Comparison of ENCODE assay signal across 1 cellular context in the genomic region with DNA sequence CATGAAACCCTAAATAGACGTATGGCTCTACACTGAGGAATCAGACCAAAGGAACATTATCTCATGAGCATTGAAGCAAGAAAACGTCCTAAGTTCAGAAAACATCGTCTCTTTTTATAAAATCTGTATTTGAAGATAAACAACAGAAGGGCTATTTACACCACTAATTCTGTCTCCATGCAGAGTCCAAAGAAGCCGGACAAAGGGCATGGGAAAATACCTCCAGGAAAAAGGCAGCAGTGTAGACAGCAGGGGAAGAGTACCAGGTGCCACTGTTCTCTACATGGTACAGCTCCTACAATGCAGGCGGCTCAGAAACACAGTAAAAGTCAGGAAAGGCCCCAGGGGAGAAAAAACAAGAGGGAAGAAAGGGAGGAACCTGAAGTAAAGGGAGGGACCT.
TF ChIP-seq lines count a peak whose summit lies in the region.

No MANE protein-coding gene starts in this region.

TF ChIP-seq in HepG2, 621 proteins besides CTCF, POLR2A, EP300 and RAD21 (continued from another document):
- TF ChIP-seq, protein P1, sequence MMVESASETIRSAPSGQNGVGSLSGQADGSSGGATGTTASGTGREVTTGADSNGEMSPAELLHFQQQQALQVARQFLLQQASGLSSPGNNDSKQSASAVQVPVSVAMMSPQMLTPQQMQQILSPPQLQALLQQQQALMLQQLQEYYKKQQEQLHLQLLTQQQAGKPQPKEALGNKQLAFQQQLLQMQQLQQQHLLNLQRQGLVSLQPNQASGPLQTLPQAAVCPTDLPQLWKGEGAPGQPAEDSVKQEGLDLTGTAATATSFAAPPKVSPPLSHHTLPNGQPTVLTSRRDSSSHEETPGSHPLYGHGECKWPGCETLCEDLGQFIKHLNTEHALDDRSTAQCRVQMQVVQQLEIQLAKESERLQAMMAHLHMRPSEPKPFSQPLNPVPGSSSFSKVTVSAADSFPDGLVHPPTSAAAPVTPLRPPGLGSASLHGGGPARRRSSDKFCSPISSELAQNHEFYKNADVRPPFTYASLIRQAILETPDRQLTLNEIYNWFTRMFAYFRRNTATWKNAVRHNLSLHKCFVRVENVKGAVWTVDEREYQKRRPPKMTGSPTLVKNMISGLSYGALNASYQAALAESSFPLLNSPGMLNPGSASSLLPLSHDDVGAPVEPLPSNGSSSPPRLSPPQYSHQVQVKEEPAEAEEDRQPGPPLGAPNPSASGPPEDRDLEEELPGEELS (CRISPR knock-in tag; IDR thresholded peaks at IDR 0.05): 0 out of 2 replicates have a peak, but pooled peaks have one; percentile 10
- TF ChIP-seq, protein P2, sequence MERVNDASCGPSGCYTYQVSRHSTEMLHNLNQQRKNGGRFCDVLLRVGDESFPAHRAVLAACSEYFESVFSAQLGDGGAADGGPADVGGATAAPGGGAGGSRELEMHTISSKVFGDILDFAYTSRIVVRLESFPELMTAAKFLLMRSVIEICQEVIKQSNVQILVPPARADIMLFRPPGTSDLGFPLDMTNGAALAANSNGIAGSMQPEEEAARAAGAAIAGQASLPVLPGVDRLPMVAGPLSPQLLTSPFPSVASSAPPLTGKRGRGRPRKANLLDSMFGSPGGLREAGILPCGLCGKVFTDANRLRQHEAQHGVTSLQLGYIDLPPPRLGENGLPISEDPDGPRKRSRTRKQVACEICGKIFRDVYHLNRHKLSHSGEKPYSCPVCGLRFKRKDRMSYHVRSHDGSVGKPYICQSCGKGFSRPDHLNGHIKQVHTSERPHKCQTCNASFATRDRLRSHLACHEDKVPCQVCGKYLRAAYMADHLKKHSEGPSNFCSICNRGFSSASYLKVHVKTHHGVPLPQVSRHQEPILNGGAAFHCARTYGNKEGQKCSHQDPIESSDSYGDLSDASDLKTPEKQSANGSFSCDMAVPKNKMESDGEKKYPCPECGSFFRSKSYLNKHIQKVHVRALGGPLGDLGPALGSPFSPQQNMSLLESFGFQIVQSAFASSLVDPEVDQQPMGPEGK (CRISPR knock-in tag; IDR thresholded peaks at IDR 0.05): no peak
- TF ChIP-seq, protein P3, sequence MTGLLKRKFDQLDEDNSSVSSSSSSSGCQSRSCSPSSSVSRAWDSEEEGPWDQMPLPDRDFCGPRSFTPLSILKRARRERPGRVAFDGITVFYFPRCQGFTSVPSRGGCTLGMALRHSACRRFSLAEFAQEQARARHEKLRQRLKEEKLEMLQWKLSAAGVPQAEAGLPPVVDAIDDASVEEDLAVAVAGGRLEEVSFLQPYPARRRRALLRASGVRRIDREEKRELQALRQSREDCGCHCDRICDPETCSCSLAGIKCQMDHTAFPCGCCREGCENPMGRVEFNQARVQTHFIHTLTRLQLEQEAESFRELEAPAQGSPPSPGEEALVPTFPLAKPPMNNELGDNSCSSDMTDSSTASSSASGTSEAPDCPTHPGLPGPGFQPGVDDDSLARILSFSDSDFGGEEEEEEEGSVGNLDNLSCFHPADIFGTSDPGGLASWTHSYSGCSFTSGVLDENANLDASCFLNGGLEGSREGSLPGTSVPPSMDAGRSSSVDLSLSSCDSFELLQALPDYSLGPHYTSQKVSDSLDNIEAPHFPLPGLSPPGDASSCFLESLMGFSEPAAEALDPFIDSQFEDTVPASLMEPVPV (CRISPR knock-in tag; IDR thresholded peaks at IDR 0.05): no peak
- TF ChIP-seq HNF4A (CRISPR knock-in tag; IDR thresholded peaks at IDR 0.05): peak; percentile 53; the same call in 1 of the 2 replicates
- peak; percentile 88 for TF ChIP-seq ZSCAN20 (CRISPR knock-in tag; IDR thresholded peaks at IDR 0.05; ENCODE audit: borderline replicate concordance)
- TF ChIP-seq PPARG (CRISPR knock-in tag; conservative IDR thresholded peaks at IDR 0.05): peak; percentile 69
- TF ChIP-seq HNF4G (IDR thresholded peaks at IDR 0.05; ENCODE audit: borderline replicate concordance, low read depth, low read length): peak; percentile 15; the same call in 1 of the 2 replicates
- TF ChIP-seq HNF4G (CRISPR knock-in tag; IDR thresholded peaks at IDR 0.05; ENCODE audit: borderline replicate concordance, low read depth): no peak
- no peak for TF ChIP-seq ZNF383 (CRISPR knock-in tag; IDR thresholded peaks at IDR 0.05; ENCODE audit: borderline replicate concordance)
- TF ChIP-seq ZNF136 (CRISPR knock-in tag; IDR thresholded peaks at IDR 0.05; ENCODE audit: low read depth): no peak
- no peak for TF ChIP-seq ZFP36L2 (CRISPR knock-in tag; IDR thresholded peaks at IDR 0.05)
- TF ChIP-seq, protein P4, sequence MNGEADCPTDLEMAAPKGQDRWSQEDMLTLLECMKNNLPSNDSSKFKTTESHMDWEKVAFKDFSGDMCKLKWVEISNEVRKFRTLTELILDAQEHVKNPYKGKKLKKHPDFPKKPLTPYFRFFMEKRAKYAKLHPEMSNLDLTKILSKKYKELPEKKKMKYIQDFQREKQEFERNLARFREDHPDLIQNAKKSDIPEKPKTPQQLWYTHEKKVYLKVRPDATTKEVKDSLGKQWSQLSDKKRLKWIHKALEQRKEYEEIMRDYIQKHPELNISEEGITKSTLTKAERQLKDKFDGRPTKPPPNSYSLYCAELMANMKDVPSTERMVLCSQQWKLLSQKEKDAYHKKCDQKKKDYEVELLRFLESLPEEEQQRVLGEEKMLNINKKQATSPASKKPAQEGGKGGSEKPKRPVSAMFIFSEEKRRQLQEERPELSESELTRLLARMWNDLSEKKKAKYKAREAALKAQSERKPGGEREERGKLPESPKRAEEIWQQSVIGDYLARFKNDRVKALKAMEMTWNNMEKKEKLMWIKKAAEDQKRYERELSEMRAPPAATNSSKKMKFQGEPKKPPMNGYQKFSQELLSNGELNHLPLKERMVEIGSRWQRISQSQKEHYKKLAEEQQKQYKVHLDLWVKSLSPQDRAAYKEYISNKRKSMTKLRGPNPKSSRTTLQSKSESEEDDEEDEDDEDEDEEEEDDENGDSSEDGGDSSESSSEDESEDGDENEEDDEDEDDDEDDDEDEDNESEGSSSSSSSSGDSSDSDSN (CRISPR knock-in tag; IDR thresholded peaks at IDR 0.05): no peak
- TF ChIP-seq GFI1 (CRISPR knock-in tag; IDR thresholded peaks at IDR 0.05; ENCODE audit: borderline replicate concordance): peak; percentile 69; the same call in 1 of the 2 replicates
- TF ChIP-seq FOXA3 (CRISPR knock-in tag; IDR thresholded peaks at IDR 0.05): peak; percentile 36; the same call in 1 of the 2 replicates
- TF ChIP-seq FOXP1 (IDR thresholded peaks at IDR 0.05): no peak
- TF ChIP-seq FOXP1 (CRISPR knock-in tag; IDR thresholded peaks at IDR 0.05): 0 out of 2 replicates have a peak, but pooled peaks have one; percentile 14
- no peak for TF ChIP-seq ZBTB38 (CRISPR knock-in tag; IDR thresholded peaks at IDR 0.05)
- TF ChIP-seq SOX5 (CRISPR knock-in tag; IDR thresholded peaks at IDR 0.05; ENCODE audit: borderline replicate concordance): 0 out of 2 replicates have a peak, but pooled peaks have one; percentile 13
- TF ChIP-seq NCOR1 (IDR thresholded peaks at IDR 0.05; ENCODE audit: borderline replicate concordance, low read length): peak; percentile 44; the same call in 1 of the 2 replicates
